Comparison of ENCODE assay signal across 1 cellular context in the genomic region with DNA sequence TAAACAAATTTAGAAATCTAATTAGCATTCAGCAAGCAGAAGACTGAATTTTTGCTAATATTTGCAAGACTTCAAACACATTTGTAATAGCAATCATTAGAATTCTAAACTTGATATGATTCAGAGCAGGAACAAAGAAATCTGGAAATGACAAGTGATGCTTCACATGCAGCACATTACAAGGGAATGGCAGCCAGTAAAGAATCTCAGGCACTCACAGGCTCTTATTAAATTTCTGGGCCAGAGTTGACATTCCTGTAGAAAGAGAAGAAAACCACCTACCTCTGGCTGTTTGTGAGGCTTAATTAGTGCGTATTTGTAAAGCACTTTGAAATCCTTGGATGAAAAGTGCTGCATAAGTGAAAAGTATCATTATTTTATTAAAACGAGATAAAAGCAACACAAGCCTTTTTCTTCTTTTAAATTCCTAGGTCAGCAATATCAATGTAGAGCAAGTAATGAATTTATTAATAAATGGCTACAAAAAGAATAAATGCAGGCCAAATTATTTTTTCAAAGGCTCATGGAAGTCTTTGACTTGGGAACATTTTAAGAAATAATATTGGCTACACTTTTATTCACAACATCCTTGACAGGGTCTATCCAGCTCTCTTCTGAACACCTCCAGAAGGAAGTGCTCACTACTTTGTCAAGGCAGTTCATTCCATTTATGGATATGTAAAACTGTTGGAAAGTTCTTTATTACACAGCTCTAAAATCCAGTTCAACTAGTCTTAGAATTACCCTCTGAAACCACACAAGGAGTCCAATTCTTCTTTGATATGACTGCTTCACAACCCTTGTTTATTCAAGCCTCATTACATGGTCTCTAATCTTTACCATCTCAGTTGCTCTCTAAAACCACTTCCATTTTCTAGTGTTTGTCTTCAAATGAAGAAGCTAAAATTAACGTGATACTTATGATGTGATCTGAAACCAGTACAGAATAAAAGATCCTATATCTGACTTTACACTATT.
A peak's percentile ranks its signal among the peaks of the same experiment; 100 is the strongest.
TF ChIP-seq lines count a peak whose summit lies in the region.

No MANE protein-coding gene starts in this region.

TF ChIP-seq in GM12878, 131 proteins besides CTCF, POLR2A, EP300 and RAD21 (continued from another document and continues in another):
- TF ChIP-seq CREB1 (IDR thresholded peaks at IDR 0.05; ENCODE audit: low read depth), result no peak
- peak; percentile 61; the same call in 1 of the 2 replicates for TF ChIP-seq ATF7 (IDR thresholded peaks at IDR 0.05; ENCODE audit: low read depth)
- TF ChIP-seq, protein P1, sequence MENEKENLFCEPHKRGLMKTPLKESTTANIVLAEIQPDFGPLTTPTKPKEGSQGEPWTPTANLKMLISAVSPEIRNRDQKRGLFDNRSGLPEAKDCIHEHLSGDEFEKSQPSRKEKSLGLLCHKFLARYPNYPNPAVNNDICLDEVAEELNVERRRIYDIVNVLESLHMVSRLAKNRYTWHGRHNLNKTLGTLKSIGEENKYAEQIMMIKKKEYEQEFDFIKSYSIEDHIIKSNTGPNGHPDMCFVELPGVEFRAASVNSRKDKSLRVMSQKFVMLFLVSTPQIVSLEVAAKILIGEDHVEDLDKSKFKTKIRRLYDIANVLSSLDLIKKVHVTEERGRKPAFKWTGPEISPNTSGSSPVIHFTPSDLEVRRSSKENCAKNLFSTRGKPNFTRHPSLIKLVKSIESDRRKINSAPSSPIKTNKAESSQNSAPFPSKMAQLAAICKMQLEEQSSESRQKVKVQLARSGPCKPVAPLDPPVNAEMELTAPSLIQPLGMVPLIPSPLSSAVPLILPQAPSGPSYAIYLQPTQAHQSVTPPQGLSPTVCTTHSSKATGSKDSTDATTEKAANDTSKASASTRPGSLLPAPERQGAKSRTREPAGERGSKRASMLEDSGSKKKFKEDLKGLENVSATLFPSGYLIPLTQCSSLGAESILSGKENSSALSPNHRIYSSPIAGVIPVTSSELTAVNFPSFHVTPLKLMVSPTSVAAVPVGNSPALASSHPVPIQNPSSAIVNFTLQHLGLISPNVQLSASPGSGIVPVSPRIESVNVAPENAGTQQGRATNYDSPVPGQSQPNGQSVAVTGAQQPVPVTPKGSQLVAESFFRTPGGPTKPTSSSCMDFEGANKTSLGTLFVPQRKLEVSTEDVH (IDR thresholded peaks at IDR 0.05; ENCODE audit: low read depth, partially characterized antibody), result no peak
- TF ChIP-seq MXI1 (IDR thresholded peaks at IDR 0.05; ENCODE audit: low read depth, low read length), result no peak
- TF ChIP-seq, protein P2, sequence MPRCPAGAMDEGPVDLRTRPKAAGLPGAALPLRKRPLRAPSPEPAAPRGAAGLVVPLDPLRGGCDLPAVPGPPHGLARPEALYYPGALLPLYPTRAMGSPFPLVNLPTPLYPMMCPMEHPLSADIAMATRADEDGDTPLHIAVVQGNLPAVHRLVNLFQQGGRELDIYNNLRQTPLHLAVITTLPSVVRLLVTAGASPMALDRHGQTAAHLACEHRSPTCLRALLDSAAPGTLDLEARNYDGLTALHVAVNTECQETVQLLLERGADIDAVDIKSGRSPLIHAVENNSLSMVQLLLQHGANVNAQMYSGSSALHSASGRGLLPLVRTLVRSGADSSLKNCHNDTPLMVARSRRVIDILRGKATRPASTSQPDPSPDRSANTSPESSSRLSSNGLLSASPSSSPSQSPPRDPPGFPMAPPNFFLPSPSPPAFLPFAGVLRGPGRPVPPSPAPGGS (IDR thresholded peaks at IDR 0.05; ENCODE audit: borderline replicate concordance, insufficient read depth, low read depth, low read length, poor library complexity, severe bottlenecking), result no peak
- TF ChIP-seq, protein P3, sequence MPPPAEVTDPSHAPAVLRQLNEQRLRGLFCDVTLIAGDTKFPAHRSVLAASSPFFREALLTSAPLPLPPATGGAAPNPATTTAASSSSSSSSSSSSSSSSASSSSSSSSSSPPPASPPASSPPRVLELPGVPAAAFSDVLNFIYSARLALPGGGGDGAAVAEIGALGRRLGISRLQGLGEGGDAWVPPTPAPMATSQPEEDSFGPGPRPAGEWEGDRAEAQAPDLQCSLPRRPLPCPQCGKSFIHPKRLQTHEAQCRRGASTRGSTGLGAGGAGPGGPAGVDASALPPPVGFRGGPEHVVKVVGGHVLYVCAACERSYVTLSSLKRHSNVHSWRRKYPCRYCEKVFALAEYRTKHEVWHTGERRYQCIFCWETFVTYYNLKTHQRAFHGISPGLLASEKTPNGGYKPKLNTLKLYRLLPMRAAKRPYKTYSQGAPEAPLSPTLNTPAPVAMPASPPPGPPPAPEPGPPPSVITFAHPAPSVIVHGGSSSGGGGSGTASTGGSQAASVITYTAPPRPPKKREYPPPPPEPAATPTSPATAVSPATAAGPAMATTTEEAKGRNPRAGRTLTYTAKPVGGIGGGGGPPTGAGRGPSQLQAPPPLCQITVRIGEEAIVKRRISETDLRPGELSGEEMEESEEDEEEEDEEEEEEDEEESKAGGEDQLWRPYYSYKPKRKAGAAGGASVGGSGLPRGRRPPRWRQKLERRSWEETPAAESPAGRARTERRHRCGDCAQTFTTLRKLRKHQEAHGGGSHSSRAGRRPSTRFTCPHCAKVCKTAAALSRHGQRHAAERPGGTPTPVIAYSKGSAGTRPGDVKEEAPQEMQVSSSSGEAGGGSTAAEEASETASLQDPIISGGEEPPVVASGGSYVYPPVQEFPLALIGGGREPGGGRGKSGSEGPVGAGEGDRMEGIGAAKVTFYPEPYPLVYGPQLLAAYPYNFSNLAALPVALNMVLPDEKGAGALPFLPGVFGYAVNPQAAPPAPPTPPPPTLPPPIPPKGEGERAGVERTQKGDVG (CRISPR knock-in tag; IDR thresholded peaks at IDR 0.05), result no peak
- TF ChIP-seq NRF1 (conservative IDR thresholded peaks at IDR 0.05; ENCODE audit: low read depth, low read length), result no peak
- peak; percentile 46 for TF ChIP-seq IKZF1 (conservative IDR thresholded peaks at IDR 0.05)
- TF ChIP-seq CREM (IDR thresholded peaks at IDR 0.05; ENCODE audit: low read depth), result no peak
- TF ChIP-seq, protein P4, sequence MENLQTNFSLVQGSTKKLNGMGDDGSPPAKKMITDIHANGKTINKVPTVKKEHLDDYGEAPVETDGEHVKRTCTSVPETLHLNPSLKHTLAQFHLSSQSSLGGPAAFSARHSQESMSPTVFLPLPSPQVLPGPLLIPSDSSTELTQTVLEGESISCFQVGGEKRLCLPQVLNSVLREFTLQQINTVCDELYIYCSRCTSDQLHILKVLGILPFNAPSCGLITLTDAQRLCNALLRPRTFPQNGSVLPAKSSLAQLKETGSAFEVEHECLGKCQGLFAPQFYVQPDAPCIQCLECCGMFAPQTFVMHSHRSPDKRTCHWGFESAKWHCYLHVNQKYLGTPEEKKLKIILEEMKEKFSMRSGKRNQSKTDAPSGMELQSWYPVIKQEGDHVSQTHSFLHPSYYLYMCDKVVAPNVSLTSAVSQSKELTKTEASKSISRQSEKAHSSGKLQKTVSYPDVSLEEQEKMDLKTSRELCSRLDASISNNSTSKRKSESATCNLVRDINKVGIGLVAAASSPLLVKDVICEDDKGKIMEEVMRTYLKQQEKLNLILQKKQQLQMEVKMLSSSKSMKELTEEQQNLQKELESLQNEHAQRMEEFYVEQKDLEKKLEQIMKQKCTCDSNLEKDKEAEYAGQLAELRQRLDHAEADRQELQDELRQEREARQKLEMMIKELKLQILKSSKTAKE (IDR thresholded peaks at IDR 0.05; ENCODE audit: low read depth, poor library complexity, severe bottlenecking), result no peak
- TF ChIP-seq SP1 (IDR thresholded peaks at IDR 0.05; ENCODE audit: low read depth, low read length), result no peak
- TF ChIP-seq MEF2B (IDR thresholded peaks at IDR 0.05; ENCODE audit: partially characterized antibody, poor library complexity, severe bottlenecking), result peak; percentile 55
- no peak for TF ChIP-seq CBX3 (IDR thresholded peaks at IDR 0.05; ENCODE audit: borderline replicate concordance, low read depth)
- no peak for TF ChIP-seq RB1 (IDR thresholded peaks at IDR 0.05; ENCODE audit: borderline replicate concordance)
- TF ChIP-seq STAT1 (conservative IDR thresholded peaks at IDR 0.05), result no peak
- TF ChIP-seq, protein P5, sequence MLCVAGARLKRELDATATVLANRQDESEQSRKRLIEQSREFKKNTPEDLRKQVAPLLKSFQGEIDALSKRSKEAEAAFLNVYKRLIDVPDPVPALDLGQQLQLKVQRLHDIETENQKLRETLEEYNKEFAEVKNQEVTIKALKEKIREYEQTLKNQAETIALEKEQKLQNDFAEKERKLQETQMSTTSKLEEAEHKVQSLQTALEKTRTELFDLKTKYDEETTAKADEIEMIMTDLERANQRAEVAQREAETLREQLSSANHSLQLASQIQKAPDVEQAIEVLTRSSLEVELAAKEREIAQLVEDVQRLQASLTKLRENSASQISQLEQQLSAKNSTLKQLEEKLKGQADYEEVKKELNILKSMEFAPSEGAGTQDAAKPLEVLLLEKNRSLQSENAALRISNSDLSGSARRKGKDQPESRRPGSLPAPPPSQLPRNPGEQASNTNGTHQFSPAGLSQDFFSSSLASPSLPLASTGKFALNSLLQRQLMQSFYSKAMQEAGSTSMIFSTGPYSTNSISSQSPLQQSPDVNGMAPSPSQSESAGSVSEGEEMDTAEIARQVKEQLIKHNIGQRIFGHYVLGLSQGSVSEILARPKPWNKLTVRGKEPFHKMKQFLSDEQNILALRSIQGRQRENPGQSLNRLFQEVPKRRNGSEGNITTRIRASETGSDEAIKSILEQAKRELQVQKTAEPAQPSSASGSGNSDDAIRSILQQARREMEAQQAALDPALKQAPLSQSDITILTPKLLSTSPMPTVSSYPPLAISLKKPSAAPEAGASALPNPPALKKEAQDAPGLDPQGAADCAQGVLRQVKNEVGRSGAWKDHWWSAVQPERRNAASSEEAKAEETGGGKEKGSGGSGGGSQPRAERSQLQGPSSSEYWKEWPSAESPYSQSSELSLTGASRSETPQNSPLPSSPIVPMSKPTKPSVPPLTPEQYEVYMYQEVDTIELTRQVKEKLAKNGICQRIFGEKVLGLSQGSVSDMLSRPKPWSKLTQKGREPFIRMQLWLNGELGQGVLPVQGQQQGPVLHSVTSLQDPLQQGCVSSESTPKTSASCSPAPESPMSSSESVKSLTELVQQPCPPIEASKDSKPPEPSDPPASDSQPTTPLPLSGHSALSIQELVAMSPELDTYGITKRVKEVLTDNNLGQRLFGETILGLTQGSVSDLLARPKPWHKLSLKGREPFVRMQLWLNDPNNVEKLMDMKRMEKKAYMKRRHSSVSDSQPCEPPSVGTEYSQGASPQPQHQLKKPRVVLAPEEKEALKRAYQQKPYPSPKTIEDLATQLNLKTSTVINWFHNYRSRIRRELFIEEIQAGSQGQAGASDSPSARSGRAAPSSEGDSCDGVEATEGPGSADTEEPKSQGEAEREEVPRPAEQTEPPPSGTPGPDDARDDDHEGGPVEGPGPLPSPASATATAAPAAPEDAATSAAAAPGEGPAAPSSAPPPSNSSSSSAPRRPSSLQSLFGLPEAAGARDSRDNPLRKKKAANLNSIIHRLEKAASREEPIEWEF (IDR thresholded peaks at IDR 0.05; ENCODE audit: insufficient replicate concordance, low read depth, low read length), result no peak
- TF ChIP-seq, protein P6, sequence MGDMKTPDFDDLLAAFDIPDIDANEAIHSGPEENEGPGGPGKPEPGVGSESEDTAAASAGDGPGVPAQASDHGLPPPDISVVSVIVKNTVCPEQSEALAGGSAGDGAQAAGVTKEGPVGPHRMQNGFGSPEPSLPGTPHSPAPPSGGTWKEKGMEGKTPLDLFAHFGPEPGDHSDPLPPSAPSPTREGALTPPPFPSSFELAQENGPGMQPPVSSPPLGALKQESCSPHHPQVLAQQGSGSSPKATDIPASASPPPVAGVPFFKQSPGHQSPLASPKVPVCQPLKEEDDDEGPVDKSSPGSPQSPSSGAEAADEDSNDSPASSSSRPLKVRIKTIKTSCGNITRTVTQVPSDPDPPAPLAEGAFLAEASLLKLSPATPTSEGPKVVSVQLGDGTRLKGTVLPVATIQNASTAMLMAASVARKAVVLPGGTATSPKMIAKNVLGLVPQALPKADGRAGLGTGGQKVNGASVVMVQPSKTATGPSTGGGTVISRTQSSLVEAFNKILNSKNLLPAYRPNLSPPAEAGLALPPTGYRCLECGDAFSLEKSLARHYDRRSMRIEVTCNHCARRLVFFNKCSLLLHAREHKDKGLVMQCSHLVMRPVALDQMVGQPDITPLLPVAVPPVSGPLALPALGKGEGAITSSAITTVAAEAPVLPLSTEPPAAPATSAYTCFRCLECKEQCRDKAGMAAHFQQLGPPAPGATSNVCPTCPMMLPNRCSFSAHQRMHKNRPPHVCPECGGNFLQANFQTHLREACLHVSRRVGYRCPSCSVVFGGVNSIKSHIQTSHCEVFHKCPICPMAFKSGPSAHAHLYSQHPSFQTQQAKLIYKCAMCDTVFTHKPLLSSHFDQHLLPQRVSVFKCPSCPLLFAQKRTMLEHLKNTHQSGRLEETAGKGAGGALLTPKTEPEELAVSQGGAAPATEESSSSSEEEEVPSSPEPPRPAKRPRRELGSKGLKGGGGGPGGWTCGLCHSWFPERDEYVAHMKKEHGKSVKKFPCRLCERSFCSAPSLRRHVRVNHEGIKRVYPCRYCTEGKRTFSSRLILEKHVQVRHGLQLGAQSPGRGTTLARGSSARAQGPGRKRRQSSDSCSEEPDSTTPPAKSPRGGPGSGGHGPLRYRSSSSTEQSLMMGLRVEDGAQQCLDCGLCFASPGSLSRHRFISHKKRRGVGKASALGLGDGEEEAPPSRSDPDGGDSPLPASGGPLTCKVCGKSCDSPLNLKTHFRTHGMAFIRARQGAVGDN (IDR thresholded peaks at IDR 0.05), result peak; percentile 35; the same call in 1 of the 2 replicates
- TF ChIP-seq KDM1A (IDR thresholded peaks at IDR 0.05; ENCODE audit: borderline replicate concordance), result no peak
- TF ChIP-seq GABPA (IDR thresholded peaks at IDR 0.05; ENCODE audit: low read depth), result no peak
- TF ChIP-seq RELA (IDR thresholded peaks at IDR 0.05; ENCODE audit: borderline replicate concordance, partially characterized antibody), result no peak
- TF ChIP-seq, protein P7, sequence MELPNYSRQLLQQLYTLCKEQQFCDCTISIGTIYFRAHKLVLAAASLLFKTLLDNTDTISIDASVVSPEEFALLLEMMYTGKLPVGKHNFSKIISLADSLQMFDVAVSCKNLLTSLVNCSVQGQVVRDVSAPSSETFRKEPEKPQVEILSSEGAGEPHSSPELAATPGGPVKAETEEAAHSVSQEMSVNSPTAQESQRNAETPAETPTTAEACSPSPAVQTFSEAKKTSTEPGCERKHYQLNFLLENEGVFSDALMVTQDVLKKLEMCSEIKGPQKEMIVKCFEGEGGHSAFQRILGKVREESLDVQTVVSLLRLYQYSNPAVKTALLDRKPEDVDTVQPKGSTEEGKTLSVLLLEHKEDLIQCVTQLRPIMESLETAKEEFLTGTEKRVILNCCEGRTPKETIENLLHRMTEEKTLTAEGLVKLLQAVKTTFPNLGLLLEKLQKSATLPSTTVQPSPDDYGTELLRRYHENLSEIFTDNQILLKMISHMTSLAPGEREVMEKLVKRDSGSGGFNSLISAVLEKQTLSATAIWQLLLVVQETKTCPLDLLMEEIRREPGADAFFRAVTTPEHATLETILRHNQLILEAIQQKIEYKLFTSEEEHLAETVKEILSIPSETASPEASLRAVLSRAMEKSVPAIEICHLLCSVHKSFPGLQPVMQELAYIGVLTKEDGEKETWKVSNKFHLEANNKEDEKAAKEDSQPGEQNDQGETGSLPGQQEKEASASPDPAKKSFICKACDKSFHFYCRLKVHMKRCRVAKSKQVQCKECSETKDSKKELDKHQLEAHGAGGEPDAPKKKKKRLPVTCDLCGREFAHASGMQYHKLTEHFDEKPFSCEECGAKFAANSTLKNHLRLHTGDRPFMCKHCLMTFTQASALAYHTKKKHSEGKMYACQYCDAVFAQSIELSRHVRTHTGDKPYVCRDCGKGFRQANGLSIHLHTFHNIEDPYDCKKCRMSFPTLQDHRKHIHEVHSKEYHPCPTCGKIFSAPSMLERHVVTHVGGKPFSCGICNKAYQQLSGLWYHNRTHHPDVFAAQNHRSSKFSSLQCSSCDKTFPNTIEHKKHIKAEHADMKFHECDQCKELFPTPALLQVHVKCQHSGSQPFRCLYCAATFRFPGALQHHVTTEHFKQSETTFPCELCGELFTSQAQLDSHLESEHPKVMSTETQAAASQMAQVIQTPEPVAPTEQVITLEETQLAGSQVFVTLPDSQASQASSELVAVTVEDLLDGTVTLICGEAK (IDR thresholded peaks at IDR 0.05; ENCODE audit: borderline replicate concordance), result no peak
- no peak for TF ChIP-seq BCL11A (IDR thresholded peaks at IDR 0.05; ENCODE audit: low read depth, low read length)
